In the genomic region with DNA sequence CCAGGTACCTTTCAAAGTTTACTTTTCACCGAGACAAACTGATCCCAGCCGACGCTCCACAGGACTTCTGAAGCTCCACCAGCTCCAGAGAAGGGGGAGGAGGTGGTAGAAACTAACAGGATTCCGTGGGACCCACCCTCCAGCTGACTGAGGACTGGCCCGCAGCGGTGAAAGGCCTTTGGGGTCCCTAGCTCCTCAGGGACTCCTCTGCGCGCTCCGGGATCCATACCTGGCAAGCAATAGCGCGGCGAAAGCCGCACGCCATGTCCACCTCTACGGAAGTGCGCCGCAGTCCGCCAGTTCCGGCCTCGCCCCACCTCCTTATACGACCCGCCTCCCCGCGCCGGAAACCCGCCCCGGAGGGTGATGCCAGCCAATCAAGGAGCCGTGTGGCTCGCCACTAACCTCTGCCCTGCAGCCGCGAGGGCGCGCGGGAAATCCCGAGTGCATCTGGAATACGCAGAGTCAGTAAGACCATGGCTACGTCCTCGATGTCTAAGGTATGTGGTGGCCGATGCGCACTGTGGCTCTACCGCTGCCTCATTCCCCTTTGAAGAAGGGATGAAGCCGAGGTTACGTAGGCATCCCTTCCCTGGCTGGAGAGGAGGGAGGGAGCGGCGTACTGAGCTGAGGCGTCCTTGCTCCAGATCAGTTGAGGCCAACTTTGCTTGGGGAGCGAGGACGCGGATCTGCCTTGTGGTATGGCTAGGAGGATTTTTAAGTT, we compare ENCODE assay signal across 8 cellular contexts. TPM values are rescaled to one million over a fixed set of nuclear protein-coding genes. Genes with fewer than 3 reads are reported as not detected.
A peak's percentile ranks its signal among the peaks of the same experiment; 100 is the strongest.
DNase-seq lines count a peak whose midpoint lies in the region; ATAC-seq, FAIRE-seq and TF ChIP-seq lines count a peak whose summit lies in the region.

Gene ORC3, plus strand, starts transcription at position 443 of the 724 bp plus-strand sequence. Its CDS starts 34 bp downstream, at position 477.
Gene RARS2, minus strand, starts transcription at position 295 of the 724 bp plus-strand sequence. Its CDS starts 30 bp downstream, at position 265.

- peak; percentile 43 for FAIRE-seq in TTC549 (lab: Jason Lieb, UNC)

- 0% methylated on average over 28 to 41 of the region's 49 CpGs for WGBS in body of pancreas, 2 donors

- H3K4me1 ChIP-seq in body of pancreas (peaks cover 40% of the 10 kb centered on the region), gastrocnemius medialis (peaks cover 31 to 32% of the 10 kb centered on the region in 2 donors)

- peak; percentile 99 for ATAC-seq in GM18520 (IDR thresholded peaks at IDR 0.05; ENCODE audit: unreplicated experiment)
- peak; percentile 100 for ATAC-seq in HG03064 (IDR thresholded peaks at IDR 0.05; ENCODE audit: low read depth, unreplicated experiment)
- peak; percentile 100 for ATAC-seq in body of pancreas
- peak; percentile 99 for ATAC-seq in gastrocnemius medialis

- H3K27ac ChIP-seq in 22Rv1 (peak within 1 kb of the TSS; percentile 69), body of pancreas (peak within 1 kb of the TSS; percentile 65 to 81 (median 72)), gastrocnemius medialis (peak within 1 kb of the TSS; percentile 85 to 91 (median 88))

- DNase-seq in NCI-H2107 treated with DMSO at 0.1 percent for 48 hours (lab: John Stamatoyannopoulos, UW; ENCODE audit: unreplicated experiment) (peak; percentile 82), body of pancreas (peak; percentile 95 to 97 (median 96)), iPS DF 19.7 (ENCODE audit: low read depth, low spot score) (peak; percentile 76), gastrocnemius medialis (peak; percentile 94 to 95)

- no peaks in the 10 kb centered on the region for H3K36me3 ChIP-seq in body of pancreas (replicated peaks in 1 of 2; ENCODE audit: insufficient read depth in 1 of 2, low read depth in 2 of 2)
- peaks cover 0 to 6% of the 10 kb centered on the region in 2 donors for H3K36me3 ChIP-seq in gastrocnemius medialis

- intact Hi-C loops in body of pancreas (cut with DNase I) (no loop called here), gastrocnemius medialis (cut with DNase I; ENCODE audit: low total_unique reads) (loop anchor here (1.0 to 10.0 kb wide), 4 partner anchors 112 to 205 kb away; partner anchors contain the start of genes AKIRIN2 and CFAP206)

- H3K9me3 ChIP-seq in body of pancreas (no peaks in the 10 kb centered on the region), gastrocnemius medialis (no peaks in the 10 kb centered on the region)

- H3K27me3 ChIP-seq in body of pancreas: no peaks in the 10 kb centered on the region
- H3K27me3 ChIP-seq in gastrocnemius medialis: no peaks in the 10 kb centered on the region

- no peak for TF ChIP-seq CTCF in 22Rv1 (IDR thresholded peaks at IDR 0.05)
- peak in 2 of 7 experiments; percentile 1 to 6 for TF ChIP-seq CTCF in body of pancreas (IDR thresholded peaks at IDR 0.05)
- no peak for TF ChIP-seq CTCF in gastrocnemius medialis (IDR thresholded peaks at IDR 0.05 in 4 of 5, conservative IDR thresholded peaks at IDR 0.05 in 1 of 5)

- in situ Hi-C loops in gastrocnemius medialis (cut with MboI; ENCODE audit: low sequenced_read_pairs in 4 of 4): loop anchor here in 1 of 4 donors (25.0 kb wide), 1 partner anchor 197 kb away; no protein-coding TSS in a partner anchor

- H3K4me3 ChIP-seq in body of pancreas: peak within 1 kb of the TSS; percentile 42 to 96
- H3K4me3 ChIP-seq in gastrocnemius medialis: peak within 1 kb of the TSS; percentile 73 to 94 (median 84)

- TF ChIP-seq POLR2A in body of pancreas (IDR thresholded peaks at IDR 0.05) (peak; percentile 79 to 93 (median 90)), gastrocnemius medialis (IDR thresholded peaks at IDR 0.05) (peak; percentile 84 to 91)

RNA-seq across cellular contexts. Expression of gene ORC3, which starts in this region (rescaled TPM):
- total RNA-seq in body of pancreas: 10 to 100 TPM in 1 of 2 donors, 1 to 10 TPM in 1; 8.2 to 14.8 TPM
- 10 to 100 TPM; 18.6 to 28.5 (median 22.6) TPM for total RNA-seq in gastrocnemius medialis

RNA-seq across cellular contexts. Expression of gene RARS2, which starts in this region (rescaled TPM):
- 10 to 100 TPM in 1 of 2 donors, 1 to 10 TPM in 1; 7.3 to 15.8 TPM for total RNA-seq in body of pancreas
- 10 to 100 TPM; 11.4 to 21.1 (median 13.4) TPM for total RNA-seq in gastrocnemius medialis

Comparison
In these comparisons a context has a peak if more than half of its experiments do, and no peak if none do; other contexts are left out.
1. Peak in every context shown above with its lines: DNase-seq, ATAC-seq, H3K4me3 ChIP-seq and H3K27ac ChIP-seq.